3 cellular contexts compared by ENCODE assay signal in the genomic region with DNA sequence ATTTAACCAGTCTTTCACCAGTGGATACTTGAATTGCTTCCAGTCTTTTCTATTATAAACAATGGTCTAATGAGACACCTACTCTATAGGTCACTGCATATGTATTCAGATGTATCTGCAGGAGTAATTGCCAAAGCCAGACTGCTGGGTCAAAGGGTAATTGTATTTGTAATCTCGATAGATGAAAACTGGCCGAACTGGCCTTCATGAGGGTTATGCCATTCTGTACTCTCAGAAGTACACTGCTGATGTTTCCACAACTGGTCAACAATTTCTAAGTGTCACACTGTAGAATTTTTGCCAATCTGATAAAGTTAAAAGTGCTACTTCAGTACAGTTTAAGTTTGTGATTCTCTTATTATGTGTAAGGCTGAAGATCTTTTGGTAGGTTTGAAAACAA.
TF ChIP-seq lines count a peak whose summit lies in the region.

No MANE protein-coding gene starts in this region.

TF ChIP-seq in SK-N-SH, 30 proteins besides CTCF, POLR2A, EP300 and RAD21 (continued from another document):
- TF ChIP-seq POLR2AphosphoS5 (IDR thresholded peaks at IDR 0.05; ENCODE audit: low read depth, low read length) (no peak), MEF2A (IDR thresholded peaks at IDR 0.05; ENCODE audit: borderline replicate concordance, low read depth) (no peak)

TF ChIP-seq in SK-N-SH treated with all-trans-retinoic acid at 6 μM for 48 hours, 23 proteins besides CTCF, POLR2A, EP300 and RAD21 (continued from another document):
- TF ChIP-seq, protein P1, sequence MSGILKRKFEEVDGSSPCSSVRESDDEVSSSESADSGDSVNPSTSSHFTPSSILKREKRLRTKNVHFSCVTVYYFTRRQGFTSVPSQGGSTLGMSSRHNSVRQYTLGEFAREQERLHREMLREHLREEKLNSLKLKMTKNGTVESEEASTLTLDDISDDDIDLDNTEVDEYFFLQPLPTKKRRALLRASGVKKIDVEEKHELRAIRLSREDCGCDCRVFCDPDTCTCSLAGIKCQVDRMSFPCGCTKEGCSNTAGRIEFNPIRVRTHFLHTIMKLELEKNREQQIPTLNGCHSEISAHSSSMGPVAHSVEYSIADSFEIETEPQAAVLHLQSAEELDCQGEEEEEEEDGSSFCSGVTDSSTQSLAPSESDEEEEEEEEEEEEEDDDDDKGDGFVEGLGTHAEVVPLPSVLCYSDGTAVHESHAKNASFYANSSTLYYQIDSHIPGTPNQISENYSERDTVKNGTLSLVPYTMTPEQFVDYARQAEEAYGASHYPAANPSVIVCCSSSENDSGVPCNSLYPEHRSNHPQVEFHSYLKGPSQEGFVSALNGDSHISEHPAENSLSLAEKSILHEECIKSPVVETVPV (CRISPR knock-in tag; IDR thresholded peaks at IDR 0.05) = no peak
- TF ChIP-seq RARB (CRISPR knock-in tag; IDR thresholded peaks at IDR 0.05) (no peak), ZNF70 (CRISPR knock-in tag; IDR thresholded peaks at IDR 0.05) (no peak), SNAI2 (CRISPR knock-in tag; IDR thresholded peaks at IDR 0.05) (no peak), BACH2 (CRISPR knock-in tag; IDR thresholded peaks at IDR 0.05; ENCODE audit: borderline replicate concordance) (no peak), TOX (CRISPR knock-in tag; IDR thresholded peaks at IDR 0.05; ENCODE audit: borderline replicate concordance) (no peak)

TF ChIP-seq in IMR-90, 13 proteins besides CTCF, POLR2A, EP300 and RAD21 (continued from another document):
- no peak for TF ChIP-seq NFE2L2 (IDR thresholded peaks at IDR 0.05; ENCODE audit: low read depth, low read length)
- TF ChIP-seq CHD1 (IDR thresholded peaks at IDR 0.05; ENCODE audit: low read depth, low read length) = no peak
- TF ChIP-seq, protein P2, sequence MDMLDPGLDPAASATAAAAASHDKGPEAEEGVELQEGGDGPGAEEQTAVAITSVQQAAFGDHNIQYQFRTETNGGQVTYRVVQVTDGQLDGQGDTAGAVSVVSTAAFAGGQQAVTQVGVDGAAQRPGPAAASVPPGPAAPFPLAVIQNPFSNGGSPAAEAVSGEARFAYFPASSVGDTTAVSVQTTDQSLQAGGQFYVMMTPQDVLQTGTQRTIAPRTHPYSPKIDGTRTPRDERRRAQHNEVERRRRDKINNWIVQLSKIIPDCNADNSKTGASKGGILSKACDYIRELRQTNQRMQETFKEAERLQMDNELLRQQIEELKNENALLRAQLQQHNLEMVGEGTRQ (IDR thresholded peaks at IDR 0.05; ENCODE audit: low read depth, low read length) = no peak
- no peak for TF ChIP-seq MAZ (IDR thresholded peaks at IDR 0.05; ENCODE audit: borderline replicate concordance, low read depth, low read length)
- no peak for TF ChIP-seq RCOR1 (IDR thresholded peaks at IDR 0.05; ENCODE audit: insufficient replicate concordance, low read length)
- no peak for TF ChIP-seq SMC3 (IDR thresholded peaks at IDR 0.05; ENCODE audit: low read depth, low read length)
- TF ChIP-seq, protein P3, sequence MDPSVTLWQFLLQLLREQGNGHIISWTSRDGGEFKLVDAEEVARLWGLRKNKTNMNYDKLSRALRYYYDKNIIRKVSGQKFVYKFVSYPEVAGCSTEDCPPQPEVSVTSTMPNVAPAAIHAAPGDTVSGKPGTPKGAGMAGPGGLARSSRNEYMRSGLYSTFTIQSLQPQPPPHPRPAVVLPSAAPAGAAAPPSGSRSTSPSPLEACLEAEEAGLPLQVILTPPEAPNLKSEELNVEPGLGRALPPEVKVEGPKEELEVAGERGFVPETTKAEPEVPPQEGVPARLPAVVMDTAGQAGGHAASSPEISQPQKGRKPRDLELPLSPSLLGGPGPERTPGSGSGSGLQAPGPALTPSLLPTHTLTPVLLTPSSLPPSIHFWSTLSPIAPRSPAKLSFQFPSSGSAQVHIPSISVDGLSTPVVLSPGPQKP (IDR thresholded peaks at IDR 0.05; ENCODE audit: borderline replicate concordance, low read depth, low read length) = no peak
- TF ChIP-seq BHLHE40 (IDR thresholded peaks at IDR 0.05; ENCODE audit: low read depth, low read length) = no peak
- TF ChIP-seq MAFK (IDR thresholded peaks at IDR 0.05; ENCODE audit: low read depth, low read length) = no peak
- no peak for TF ChIP-seq RFX5 (IDR thresholded peaks at IDR 0.05; ENCODE audit: low read depth, low read length)
